1 cellular context compared by ENCODE assay signal in genomic region chr2:32442020-32442467, GRCh38.
TF ChIP-seq lines count a peak whose summit lies in the region.

No MANE protein-coding gene starts in this region.

TF ChIP-seq in HepG2, 621 proteins besides CTCF, POLR2A, EP300 and RAD21 (continued from another document and continues in another):
- no peak for TF ChIP-seq PRDM15 (CRISPR knock-in tag; IDR thresholded peaks at IDR 0.05)
- TF ChIP-seq POLR2AphosphoS5 (IDR thresholded peaks at IDR 0.05; ENCODE audit: low read depth, low read length) = peak; percentile 37; the same call in 1 of the 2 replicates
- 0 out of 2 replicates have a peak, but pooled peaks have one; percentile 18 for TF ChIP-seq RBFOX2 (IDR thresholded peaks at IDR 0.05; ENCODE audit: low read depth, low read length)
- peak; percentile 88 for TF ChIP-seq HNF1A (IDR thresholded peaks at IDR 0.05; ENCODE audit: low read depth)
- TF ChIP-seq HNF1A (CRISPR knock-in tag; IDR thresholded peaks at IDR 0.05; ENCODE audit: borderline replicate concordance) = peak; percentile 89; the same call in 1 of the 2 replicates
- TF ChIP-seq ZNF513 (CRISPR knock-in tag; conservative IDR thresholded peaks at IDR 0.05) = no peak
- TF ChIP-seq TBX3 (IDR thresholded peaks at IDR 0.05; ENCODE audit: borderline replicate concordance) = no peak
- TF ChIP-seq FOXK1 (CRISPR knock-in tag; IDR thresholded peaks at IDR 0.05; ENCODE audit: borderline replicate concordance, low read depth) = no peak; the same call in 1 of the 2 replicates
- no peak for TF ChIP-seq NFATC3 (CRISPR knock-in tag; IDR thresholded peaks at IDR 0.05)
- TF ChIP-seq BHLHE40 (IDR thresholded peaks at IDR 0.05; ENCODE audit: low read length) = no peak
- peak; percentile 59 for TF ChIP-seq DRAP1 (CRISPR knock-in tag; IDR thresholded peaks at IDR 0.05)
- TF ChIP-seq PAXIP1 (CRISPR knock-in tag; conservative IDR thresholded peaks at IDR 0.05) = peak; percentile 95
- TF ChIP-seq SOX6 (IDR thresholded peaks at IDR 0.05) = no peak
- TF ChIP-seq SOX6 (CRISPR knock-in tag; IDR thresholded peaks at IDR 0.05) = peak; percentile 92
- no peak for TF ChIP-seq ZNF468 (CRISPR knock-in tag; IDR thresholded peaks at IDR 0.05)
- no peak for TF ChIP-seq GATA4 (IDR thresholded peaks at IDR 0.05; ENCODE audit: borderline replicate concordance, low read depth)
- no peak for TF ChIP-seq LCORL (IDR thresholded peaks at IDR 0.05)
- TF ChIP-seq LCORL (CRISPR knock-in tag; IDR thresholded peaks at IDR 0.05) = peak; percentile 70
- TF ChIP-seq FOXJ3 (CRISPR knock-in tag; IDR thresholded peaks at IDR 0.05; ENCODE audit: borderline replicate concordance) = peak; percentile 48; the same call in 1 of the 2 replicates
- TF ChIP-seq ZKSCAN1 (IDR thresholded peaks at IDR 0.05; ENCODE audit: low read length) = no peak
- TF ChIP-seq GATAD2A (CRISPR knock-in tag; IDR thresholded peaks at IDR 0.05) = peak; percentile 57
- no peak for TF ChIP-seq ARHGAP35 (CRISPR knock-in tag; IDR thresholded peaks at IDR 0.05; ENCODE audit: borderline replicate concordance)
- 0 out of 2 replicates have a peak, but pooled peaks have one; percentile 11 for TF ChIP-seq NCOA2 (CRISPR knock-in tag; IDR thresholded peaks at IDR 0.05)
- TF ChIP-seq CENPT (CRISPR knock-in tag; IDR thresholded peaks at IDR 0.05; ENCODE audit: low read depth) = no peak
- peak; percentile 82 for TF ChIP-seq ASH2L (IDR thresholded peaks at IDR 0.05; ENCODE audit: insufficient read length, low read depth, low read length)
- TF ChIP-seq PBX2 (CRISPR knock-in tag; IDR thresholded peaks at IDR 0.05) = no peak
- peak; percentile 75; the same call in 1 of the 2 replicates for TF ChIP-seq MIXL1 (CRISPR knock-in tag; IDR thresholded peaks at IDR 0.05)
- TF ChIP-seq MBNL3 (CRISPR knock-in tag; conservative IDR thresholded peaks at IDR 0.05) = no peak
- TF ChIP-seq ARID2 (CRISPR knock-in tag; IDR thresholded peaks at IDR 0.05; ENCODE audit: borderline replicate concordance) = 0 out of 2 replicates have a peak, but pooled peaks have one; percentile 40
- TF ChIP-seq PRMT3 (CRISPR knock-in tag; IDR thresholded peaks at IDR 0.05; ENCODE audit: borderline replicate concordance, low read depth) = no peak
- TF ChIP-seq ATF5 (CRISPR knock-in tag; IDR thresholded peaks at IDR 0.05; ENCODE audit: low read depth) = no peak
- peak; percentile 39; the same call in 1 of the 2 replicates for TF ChIP-seq MEF2D (CRISPR knock-in tag; IDR thresholded peaks at IDR 0.05)
- TF ChIP-seq BCLAF1 (IDR thresholded peaks at IDR 0.05) = no peak
- TF ChIP-seq ZNF24 (IDR thresholded peaks at IDR 0.05) = no peak
- peak; percentile 90 for TF ChIP-seq HOMEZ (CRISPR knock-in tag; IDR thresholded peaks at IDR 0.05; ENCODE audit: low read depth)
- no peak for TF ChIP-seq ZNF160 (CRISPR knock-in tag; IDR thresholded peaks at IDR 0.05)
- no peak for TF ChIP-seq FLYWCH1 (CRISPR knock-in tag; IDR thresholded peaks at IDR 0.05)
- no peak for TF ChIP-seq HOXA9 (CRISPR knock-in tag; IDR thresholded peaks at IDR 0.05; ENCODE audit: borderline replicate concordance)
- TF ChIP-seq ZNF768 (CRISPR knock-in tag; IDR thresholded peaks at IDR 0.05) = no peak
- TF ChIP-seq ZNF12 (CRISPR knock-in tag; IDR thresholded peaks at IDR 0.05) = 0 out of 2 replicates have a peak, but pooled peaks have one; percentile 13
- no peak for TF ChIP-seq ZNF326 (CRISPR knock-in tag; IDR thresholded peaks at IDR 0.05; ENCODE audit: borderline replicate concordance)
- 0 out of 2 replicates have a peak, but pooled peaks have one; percentile 22 for TF ChIP-seq TOE1 (CRISPR knock-in tag; IDR thresholded peaks at IDR 0.05)
- no peak; the same call in 1 of the 2 replicates for TF ChIP-seq ELF1 (CRISPR knock-in tag; IDR thresholded peaks at IDR 0.05)
- no peak for TF ChIP-seq ZNF350 (CRISPR knock-in tag; IDR thresholded peaks at IDR 0.05; ENCODE audit: borderline replicate concordance, low read depth)
- no peak for TF ChIP-seq SATB2 (CRISPR knock-in tag; IDR thresholded peaks at IDR 0.05)
